In genomic region chr3:179071161-179071568, GRCh38 we compare ENCODE assay signal across 1 cellular context.
A peak's percentile ranks its signal among the peaks of the same experiment; 100 is the strongest.
TF ChIP-seq lines count a peak whose summit lies in the region.

No MANE protein-coding gene starts in this region.

TF ChIP-seq in HCT116, 20 proteins besides CTCF, POLR2A, EP300 and RAD21:
- no peak for TF ChIP-seq FOSL1 (IDR thresholded peaks at IDR 0.05; ENCODE audit: low read depth)
- TF ChIP-seq, protein P1, sequence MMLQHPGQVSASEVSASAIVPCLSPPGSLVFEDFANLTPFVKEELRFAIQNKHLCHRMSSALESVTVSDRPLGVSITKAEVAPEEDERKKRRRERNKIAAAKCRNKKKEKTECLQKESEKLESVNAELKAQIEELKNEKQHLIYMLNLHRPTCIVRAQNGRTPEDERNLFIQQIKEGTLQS (IDR thresholded peaks at IDR 0.05), result no peak
- no peak for TF ChIP-seq YY1 (IDR thresholded peaks at IDR 0.05; ENCODE audit: extremely low read depth, insufficient replicate concordance, low read depth, low read length)
- TF ChIP-seq EZH2 (IDR thresholded peaks at IDR 0.05), result no peak
- TF ChIP-seq, protein P2, sequence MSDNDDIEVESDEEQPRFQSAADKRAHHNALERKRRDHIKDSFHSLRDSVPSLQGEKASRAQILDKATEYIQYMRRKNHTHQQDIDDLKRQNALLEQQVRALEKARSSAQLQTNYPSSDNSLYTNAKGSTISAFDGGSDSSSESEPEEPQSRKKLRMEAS (IDR thresholded peaks at IDR 0.05), result 0 out of 2 replicates have a peak, but pooled peaks have one; percentile 54
- TF ChIP-seq SP1 (IDR thresholded peaks at IDR 0.05; ENCODE audit: low read depth), result no peak
- TF ChIP-seq REST (IDR thresholded peaks at IDR 0.05; ENCODE audit: low read depth), result no peak
